ENCODE assay signal across 9 cellular contexts in the genomic region with DNA sequence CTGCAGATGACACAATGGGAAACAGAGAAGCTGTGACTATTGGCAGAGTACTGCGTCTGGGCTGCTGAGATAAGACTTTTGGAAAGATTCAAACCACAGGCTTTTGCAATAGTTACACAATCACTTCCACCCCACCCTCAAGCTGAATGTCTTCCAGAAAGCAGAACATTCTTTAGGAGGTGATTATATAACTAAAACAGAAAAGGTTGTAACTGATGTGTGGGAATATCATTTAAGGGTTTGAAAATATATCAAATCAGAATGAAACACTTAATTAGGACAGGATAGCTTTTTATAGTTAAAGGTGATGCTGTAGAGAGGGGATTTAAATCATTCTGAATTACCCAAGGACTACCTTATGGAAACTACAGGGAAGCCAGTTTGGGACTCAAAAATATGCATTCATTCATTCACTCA.
DNase-seq lines count a peak whose midpoint lies in the region; ATAC-seq and TF ChIP-seq lines count a peak whose summit lies in the region.
"Had no signal": no experiment of that assay in that cellular context is flagged by ENCODE, and none has a peak within 500 bp of the region (broad histone marks: within the 10 kb centered on the region; RNA-seq: fewer than 3 reads in every experiment).

No MANE protein-coding gene starts in this region.

- no peak overlapping the region for H2BK20ac ChIP-seq in H9 (ENCODE audit: low read depth, low read length, poor library complexity, severe bottlenecking)

- H3K27me3 Mint-ChIP-seq in nephron (ENCODE audit: low read depth) = peaks cover 11% of the 10 kb centered on the region
- H3K27me3 Mint-ChIP-seq in H9 (ENCODE audit: low read depth) = no peaks in the 10 kb centered on the region

- H3K4me2 ChIP-seq in BLaER1 treated with 17β-estradiol and CSF1 and Interleukin-3, amounts not matched to agents 10 nM and 100 nM = peak overlapping the region in 10 of 11 experiments; percentile 32 to 96 (median 80); a peak in 18 of 22 replicates
- no peak overlapping the region for H3K4me2 ChIP-seq in H9 (ENCODE audit: insufficient read depth, insufficient read length, low read length)

- H3K36me3 Mint-ChIP-seq in nephron (ENCODE audit: low read depth) (peaks cover 3% of the 10 kb centered on the region), H9 (ENCODE audit: insufficient read depth in 1 of 3, low read depth in 3 of 3) (peaks cover 0 to under 1% (median 0%) of the 10 kb centered on the region in 3 experiments; a peak in 1 of 7 replicates)

- no peak overlapping the region for H3K4ac ChIP-seq in H9 (ENCODE audit: low read depth, low read length)

- H4K20me1 ChIP-seq in BLaER1 treated with 17β-estradiol and CSF1 and Interleukin-3, amounts not matched to agents 10 nM and 100 nM = no peaks in the 10 kb centered on the region
- H4K20me1 ChIP-seq in H9 (ENCODE audit: control insufficient read depth, insufficient read depth, insufficient read length) = no peaks in the 10 kb centered on the region

- peaks cover 0 to 91% (median 44%) of the 10 kb centered on the region in 10 experiments; a peak in 17 of 20 replicates for H3K4me1 ChIP-seq in BLaER1 treated with 17β-estradiol and CSF1 and Interleukin-3, amounts not matched to agents 10 nM and 100 nM
- H3K4me1 ChIP-seq in H9 (ENCODE audit: insufficient read depth, low read length) (no peaks in the 10 kb centered on the region), prostate gland (replicated peaks) (no peaks in the 10 kb centered on the region)

- H4K91ac ChIP-seq in H9 (ENCODE audit: insufficient read length, low read depth, low read length) = no peak overlapping the region

- no peak for ATAC-seq in GM21576 (IDR thresholded peaks at IDR 0.05; ENCODE audit: unreplicated experiment)

- TF ChIP-seq POLR2A in prostate gland (IDR thresholded peaks at IDR 0.05) = no peak

- TF ChIP-seq CTCF in nephron (IDR thresholded peaks at IDR 0.05; ENCODE audit: unreplicated experiment in 3 of 3) = no peak
- no peak for TF ChIP-seq CTCF in H9 (conservative IDR thresholded peaks at IDR 0.05)
- no peak for TF ChIP-seq CTCF in prostate gland (IDR thresholded peaks at IDR 0.05)

- peaks cover 7 to 25% (median 10%) of the 10 kb centered on the region in 11 experiments for H3K9me3 ChIP-seq in BLaER1 treated with 17β-estradiol and CSF1 and Interleukin-3, amounts not matched to agents 10 nM and 100 nM (replicated peaks in 1 of 11)
- H3K9me3 ChIP-seq in H9 (ENCODE audit: control insufficient read depth, low read depth, low read length) (no peaks in the 10 kb centered on the region), prostate gland (no peaks in the 10 kb centered on the region)

- peak overlapping the region in 10 of 11 experiments; percentile 37 to 91 (median 80); a peak in 19 of 22 replicates for H3K9ac ChIP-seq in BLaER1 treated with 17β-estradiol and CSF1 and Interleukin-3, amounts not matched to agents 10 nM and 100 nM
- no peak overlapping the region for H3K9ac ChIP-seq in H9 (ENCODE audit: extremely low read depth, insufficient read length, low read length)

- no peak overlapping the region for H2AK5ac ChIP-seq in H9 (ENCODE audit: insufficient read length, low read length)

- no peak overlapping the region for H4K8ac ChIP-seq in H9 (replicated peaks; ENCODE audit: insufficient read length, low read depth, low read length)

- H3K9me3 Mint-ChIP-seq in nephron = peaks cover 10% of the 10 kb centered on the region
- H3K9me3 Mint-ChIP-seq in H9 = peaks cover 3 to 4% of the 10 kb centered on the region in 2 experiments; a peak in 3 of 5 replicates

- H2BK12ac ChIP-seq in H9 (ENCODE audit: insufficient read length, low read depth, low read length) = no peak overlapping the region

- H3K4me3 Mint-ChIP-seq in nephron (no peak overlapping the region), H9 (no peak overlapping the region)
- H3K4me3 Mint-ChIP-seq: activated B cell treated with CpG ODN at 0.5 μM for 24 hours had no signal

- H3K27me3 ChIP-seq in BLaER1 treated with 17β-estradiol and CSF1 and Interleukin-3, amounts not matched to agents 10 nM and 100 nM = no peaks in the 10 kb centered on the region
- no peaks in the 10 kb centered on the region for H3K27me3 ChIP-seq in H9 (ENCODE audit: insufficient read depth, low read length)
- no peaks in the 10 kb centered on the region for H3K27me3 ChIP-seq in prostate gland (replicated peaks; ENCODE audit: insufficient read depth)

- H3K27ac ChIP-seq in BLaER1 treated with 17β-estradiol and CSF1 and Interleukin-3, amounts not matched to agents 10 nM and 100 nM = peak overlapping the region; percentile 56 to 100 (median 96); a peak in 21 of 22 replicates
- H3K27ac ChIP-seq in epithelial cell of prostate (no peak overlapping the region), H9 (ENCODE audit: insufficient read length, low read depth, low read length) (no peak overlapping the region), prostate gland (no peak overlapping the region)

- H3K36me3 ChIP-seq in BLaER1 treated with 17β-estradiol and CSF1 and Interleukin-3, amounts not matched to agents 10 nM and 100 nM = peaks cover 0 to 8% (median 0%) of the 10 kb centered on the region in 11 experiments; a peak in 4 of 22 replicates
- H3K36me3 ChIP-seq in prostate gland = no peaks in the 10 kb centered on the region

- no peak overlapping the region for H2BK5ac ChIP-seq in H9 (ENCODE audit: insufficient read length, low read length)

- H3K18ac ChIP-seq in H9 (ENCODE audit: insufficient read length, low read depth, low read length) = no peak overlapping the region

- no peak overlapping the region for H4K5ac ChIP-seq in H9 (ENCODE audit: insufficient read length, low read depth, low read length)

- no peak overlapping the region for H2BK15ac ChIP-seq in H9 (ENCODE audit: low read depth, low read length)

- H3K4me1 Mint-ChIP-seq in nephron (peaks cover 12% of the 10 kb centered on the region), H9 (peaks cover 10 to 15% of the 10 kb centered on the region in 2 experiments)
- H3K4me1 Mint-ChIP-seq: activated B cell treated with CpG ODN at 0.5 μM for 24 hours had no signal

- no peak overlapping the region for H3K56ac ChIP-seq in H9 (ENCODE audit: insufficient read length, low read depth, low read length)

- H3K23me2 ChIP-seq in H9 (ENCODE audit: insufficient read length, low read depth, low read length, poor library complexity, severe bottlenecking) = no peaks in the 10 kb centered on the region

- H3K14ac ChIP-seq in H9 (ENCODE audit: insufficient read depth, low read length) = no peak overlapping the region

- H3K79me2 ChIP-seq in H9 (ENCODE audit: insufficient read depth, low read length) = no peaks in the 10 kb centered on the region

- no peak overlapping the region for H2BK120ac ChIP-seq in H9 (ENCODE audit: low read depth, low read length, poor library complexity, severe bottlenecking)

- DNase-seq in OCI-M1 (lab: John Stamatoyannopoulos, UW) (peak; percentile 98), epithelial cell of prostate (ENCODE audit: low read depth, low spot score) (peak; percentile 64), H9 (no peak), prostate gland (ENCODE audit: low spot score) (no peak), iPS-NIHi11 (ENCODE audit: low spot score) (no peak)
- DNase-seq: activated B cell treated with CpG ODN at 0.5 μM for 24 hours had no signal

- H3K4me3 ChIP-seq in BLaER1 treated with 17β-estradiol and CSF1 and Interleukin-3, amounts not matched to agents 10 nM and 100 nM = peak overlapping the region in 1 of 10 experiments; percentile 34; a peak in 1 of 20 replicates
- no peak overlapping the region for H3K4me3 ChIP-seq in prostate gland

- H3T11ph ChIP-seq in H9 (ENCODE audit: low read length) = no peak overlapping the region

- no peak overlapping the region for H2AFZ ChIP-seq in H9 (ENCODE audit: low read length)

- H3K27ac Mint-ChIP-seq in nephron (peak overlapping the region; percentile 19 to 76 (median 76)), H9 (no peak overlapping the region)
- H3K27ac Mint-ChIP-seq: activated B cell treated with CpG ODN at 0.5 μM for 24 hours had no signal

- no peak overlapping the region for H3K23ac ChIP-seq in H9 (ENCODE audit: insufficient read length, low read depth, low read length)

- no peaks in the 10 kb centered on the region for H3K79me1 ChIP-seq in H9 (ENCODE audit: insufficient read depth, low read depth, low read length, poor library complexity, severe bottlenecking)

- intact Hi-C loops in prostate gland (cut with DNase I) = no loop called here

- no CpG with 5 or more reads among the region's 1 CpG for WGBS in H9 (ENCODE audit: extremely low coverage, insufficient read length, low lambda C conversion rate)
- 11% methylated on average over 1 of the region's 1 CpG for WGBS in prostate gland

Comparison
In these comparisons a context has a peak if more than half of its experiments do, and no peak if none do; other contexts are left out.
1. H3K27ac ChIP-seq: peak in BLaER1 treated with 17β-estradiol and CSF1 and Interleukin-3, amounts not matched to agents 10 nM and 100 nM (11 of 11); none in epithelial cell of prostate (single experiment), H9 (single experiment) and prostate gland (0 of 2).
2. DNase-seq: peak in OCI-M1 (single experiment) and epithelial cell of prostate (single experiment); none in H9 (single experiment), prostate gland (single experiment) and iPS-NIHi11 (single experiment).
3. H3K27ac Mint-ChIP-seq: peak in nephron (3 of 3); none in H9 (0 of 3).